9 cellular contexts compared by ENCODE assay signal in genomic region chr1:32394890-32395415, GRCh38. TPM values are rescaled to one million over a fixed set of nuclear protein-coding genes. Genes with fewer than 3 reads are reported as not detected.
DNase-seq lines count a peak whose midpoint lies in the region; ATAC-seq and TF ChIP-seq lines count a peak whose summit lies in the region.
"Had no signal": no experiment of that assay in that cellular context is flagged by ENCODE, and none has a peak within 500 bp of the region (broad histone marks: within the 10 kb centered on the region; RNA-seq: fewer than 3 reads in every experiment).

No MANE protein-coding gene starts in this region.

- peaks cover 18% of the 10 kb centered on the region for H3F3A ChIP-seq in neural progenitor cell (ENCODE audit: low read depth)

- H3K4me3 ChIP-seq in neural progenitor cell, result peak overlapping the region; percentile 88

- H3K27me3 Mint-ChIP-seq in endothelial cell (ENCODE audit: unreplicated experiment), result peaks cover 4% of the 10 kb centered on the region
- no peaks in the 10 kb centered on the region for H3K27me3 Mint-ChIP-seq in neural progenitor cell (ENCODE audit: insufficient read depth, low read depth)

- peaks cover 45% of the 10 kb centered on the region for H3K79me2 ChIP-seq in neural progenitor cell (ENCODE audit: low read depth)

- peaks cover 20% of the 10 kb centered on the region for H3K4me1 Mint-ChIP-seq in endothelial cell (ENCODE audit: unreplicated experiment)
- H3K4me1 Mint-ChIP-seq in neural progenitor cell, result peaks cover 24% of the 10 kb centered on the region

- peak overlapping the region; percentile 100 for H3K4me3 Mint-ChIP-seq in endothelial cell (ENCODE audit: unreplicated experiment)
- peak overlapping the region; percentile 100 for H3K4me3 Mint-ChIP-seq in neural progenitor cell

- TF ChIP-seq CTCF in endothelial cell (IDR thresholded peaks at IDR 0.05; ENCODE audit: unreplicated experiment) (no peak), neural progenitor cell (IDR thresholded peaks at IDR 0.05) (no peak)

- H2AFZ ChIP-seq in neural progenitor cell (replicated peaks), result peak overlapping the region; percentile 69

- ATAC-seq in Right ventricle myocardium superior (ENCODE audit: poor library complexity), result peak; percentile 10
- ATAC-seq in Right ventricle myocardium inferior, result no peak

- peak overlapping the region; percentile 98 for H3K27ac ChIP-seq in neural progenitor cell

- H3K9me3 ChIP-seq in neural progenitor cell (ENCODE audit: low read depth), result no peaks in the 10 kb centered on the region

- intact Hi-C loops in Right ventricle myocardium superior (cut with DNase I), result loop anchor here (5.0 kb wide), 1 partner anchor 43 kb away; no protein-coding TSS in a partner anchor
- intact Hi-C loops in Right ventricle myocardium inferior (cut with DNase I), result loop anchor here (10.0 kb wide), 1 partner anchor 180 kb away; no protein-coding TSS in a partner anchor

- H3K36me3 Mint-ChIP-seq in endothelial cell (ENCODE audit: low read depth, unreplicated experiment) (peaks cover 15% of the 10 kb centered on the region), neural progenitor cell (peaks cover 4% of the 10 kb centered on the region)

- H3K27ac Mint-ChIP-seq in endothelial cell (ENCODE audit: unreplicated experiment) (peak overlapping the region; percentile 100), neural progenitor cell (peak overlapping the region; percentile 100)

- no peak for DNase-seq in Right ventricle myocardium superior
- DNase-seq in Right ventricle myocardium inferior (ENCODE audit: missing footprints), result no peak
- peak; percentile 55 for DNase-seq in OCI-M1 (lab: John Stamatoyannopoulos, UW)
- DNase-seq in endothelial cell (ENCODE audit: low spot score), result no peak
- no peak for DNase-seq in neural progenitor cell (ENCODE audit: low spot score)
- no peak for DNase-seq in activated CD4-positive, CD25-positive, alpha-beta regulatory T cell (lab: John Stamatoyannopoulos, UW)
- DNase-seq in activated effector memory CD4-positive, alpha-beta T cell treated with Interleukin-2 at 50 U/mL for 16 hours, result no peak
- DNase-seq in OCI-M2 (lab: John Stamatoyannopoulos, UW; ENCODE audit: unreplicated experiment), result no peak

- no peaks in the 10 kb centered on the region for H3K36me3 ChIP-seq in neural progenitor cell

- H3K4me1 ChIP-seq in neural progenitor cell, result peaks cover 14% of the 10 kb centered on the region

- H3K27me3 ChIP-seq in neural progenitor cell, result no peaks in the 10 kb centered on the region

- H3K9ac ChIP-seq in neural progenitor cell, result peak overlapping the region; percentile 62

- peak overlapping the region; percentile 99 for H3K4me2 ChIP-seq in neural progenitor cell

- H3K9me3 Mint-ChIP-seq in endothelial cell (ENCODE audit: unreplicated experiment) (no peaks in the 10 kb centered on the region), neural progenitor cell (peaks cover 2% of the 10 kb centered on the region)

- peaks cover 14% of the 10 kb centered on the region for H4K20me1 ChIP-seq in neural progenitor cell (ENCODE audit: low read depth)

RNA-seq across cellular contexts. Expression of gene BSDC1, which starts 0.7 kb away (rescaled TPM):
- total RNA-seq in Right ventricle myocardium superior (43.7 TPM), Right ventricle myocardium inferior (41.8 TPM), endothelial cell (ENCODE audit: unreplicated experiment) (79.0 TPM), neural progenitor cell (ENCODE audit: low replicate concordance) (47.5 and 67.4 TPM in 2 replicates)

RNA-seq across cellular contexts. Expression of gene TSSK3, which starts 32.6 kb away (rescaled TPM):
- 1.0 TPM for total RNA-seq in Right ventricle myocardium superior
- total RNA-seq in Right ventricle myocardium inferior, result 1.2 TPM
- 0.67 TPM for total RNA-seq in endothelial cell (ENCODE audit: unreplicated experiment)
- not detected in 2 replicates for total RNA-seq in neural progenitor cell (ENCODE audit: low replicate concordance)
- total RNA-seq: lung microvascular endothelial cell had no signal

RNA-seq across cellular contexts. Expression of gene FAM229A, which starts 32.7 kb away (rescaled TPM):
- total RNA-seq in Right ventricle myocardium superior (1.7 TPM), Right ventricle myocardium inferior (2.4 TPM), endothelial cell (ENCODE audit: unreplicated experiment) (8.5 TPM), neural progenitor cell (ENCODE audit: low replicate concordance) (3.8 and 7.6 TPM in 2 replicates)

RNA-seq across cellular contexts. Expression of gene MARCKSL1, which starts 58.9 kb away (rescaled TPM):
- total RNA-seq in Right ventricle myocardium superior (16.1 TPM), Right ventricle myocardium inferior (28.5 TPM), endothelial cell (ENCODE audit: unreplicated experiment) (730 TPM), neural progenitor cell (ENCODE audit: low replicate concordance) (258 and 542 TPM in 2 replicates)
